Comparison of ENCODE assay signal across 1 cellular context in the genomic region with DNA sequence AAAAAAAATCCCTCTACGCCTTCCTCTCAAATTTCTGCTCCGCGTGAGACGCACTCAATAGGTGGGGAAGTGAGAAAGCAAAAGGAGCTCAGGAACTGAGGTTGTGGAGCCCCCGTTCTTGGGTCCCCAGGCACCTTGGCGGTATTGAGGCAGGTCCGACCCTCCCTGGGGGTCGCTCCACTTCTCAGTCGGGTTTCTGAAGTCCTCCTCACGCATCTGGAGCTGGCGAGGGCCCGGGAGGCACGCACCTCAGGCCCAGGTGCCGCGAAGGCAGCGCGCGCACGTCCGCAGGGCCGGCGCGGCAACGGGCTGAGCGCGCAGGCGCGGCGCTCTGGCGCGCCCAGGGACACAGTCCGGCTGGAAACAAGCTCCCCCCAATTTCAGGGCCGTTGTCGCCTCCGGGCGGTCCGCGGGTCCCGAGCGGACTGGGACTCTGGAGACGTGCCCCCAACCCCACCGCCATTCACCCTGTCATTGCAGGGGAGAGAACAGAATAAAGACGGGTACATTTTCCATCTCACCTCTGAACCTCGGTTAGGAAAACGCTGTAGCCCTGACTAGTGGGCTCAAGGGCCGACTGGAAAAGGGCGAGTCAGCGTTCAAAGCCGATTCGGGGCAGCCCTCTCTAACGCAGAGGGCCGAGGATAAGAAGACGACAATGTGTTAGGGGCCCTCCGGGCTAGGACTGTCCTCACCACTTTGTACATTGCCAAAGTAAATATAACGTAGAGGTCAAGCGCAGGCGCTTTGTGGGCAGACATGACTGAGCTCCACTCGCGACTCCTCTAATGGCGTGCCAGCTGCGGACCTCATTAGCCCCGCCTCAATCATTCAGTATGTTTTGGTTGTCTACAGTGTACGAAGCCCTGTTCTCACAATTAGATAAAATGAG.
TF ChIP-seq lines count a peak whose summit lies in the region.

A gene with protein sequence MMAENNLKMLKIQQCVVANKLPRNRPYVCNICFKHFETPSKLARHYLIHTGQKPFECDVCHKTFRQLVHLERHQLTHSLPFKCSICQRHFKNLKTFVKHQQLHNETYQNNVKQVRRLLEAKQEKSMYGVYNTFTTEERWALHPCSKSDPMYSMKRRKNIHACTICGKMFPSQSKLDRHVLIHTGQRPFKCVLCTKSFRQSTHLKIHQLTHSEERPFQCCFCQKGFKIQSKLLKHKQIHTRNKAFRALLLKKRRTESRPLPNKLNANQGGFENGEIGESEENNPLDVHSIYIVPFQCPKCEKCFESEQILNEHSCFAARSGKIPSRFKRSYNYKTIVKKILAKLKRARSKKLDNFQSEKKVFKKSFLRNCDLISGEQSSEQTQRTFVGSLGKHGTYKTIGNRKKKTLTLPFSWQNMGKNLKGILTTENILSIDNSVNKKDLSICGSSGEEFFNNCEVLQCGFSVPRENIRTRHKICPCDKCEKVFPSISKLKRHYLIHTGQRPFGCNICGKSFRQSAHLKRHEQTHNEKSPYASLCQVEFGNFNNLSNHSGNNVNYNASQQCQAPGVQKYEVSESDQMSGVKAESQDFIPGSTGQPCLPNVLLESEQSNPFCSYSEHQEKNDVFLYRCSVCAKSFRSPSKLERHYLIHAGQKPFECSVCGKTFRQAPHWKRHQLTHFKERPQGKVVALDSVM (minus strand): TSS at position 306 of the 892 bp plus-strand sequence. CDS start 4,853 bp downstream, outside the sequence.

TF ChIP-seq in HepG2, 621 proteins besides CTCF, POLR2A, EP300 and RAD21 (continued from another document and continues in another):
- TF ChIP-seq, protein P1, sequence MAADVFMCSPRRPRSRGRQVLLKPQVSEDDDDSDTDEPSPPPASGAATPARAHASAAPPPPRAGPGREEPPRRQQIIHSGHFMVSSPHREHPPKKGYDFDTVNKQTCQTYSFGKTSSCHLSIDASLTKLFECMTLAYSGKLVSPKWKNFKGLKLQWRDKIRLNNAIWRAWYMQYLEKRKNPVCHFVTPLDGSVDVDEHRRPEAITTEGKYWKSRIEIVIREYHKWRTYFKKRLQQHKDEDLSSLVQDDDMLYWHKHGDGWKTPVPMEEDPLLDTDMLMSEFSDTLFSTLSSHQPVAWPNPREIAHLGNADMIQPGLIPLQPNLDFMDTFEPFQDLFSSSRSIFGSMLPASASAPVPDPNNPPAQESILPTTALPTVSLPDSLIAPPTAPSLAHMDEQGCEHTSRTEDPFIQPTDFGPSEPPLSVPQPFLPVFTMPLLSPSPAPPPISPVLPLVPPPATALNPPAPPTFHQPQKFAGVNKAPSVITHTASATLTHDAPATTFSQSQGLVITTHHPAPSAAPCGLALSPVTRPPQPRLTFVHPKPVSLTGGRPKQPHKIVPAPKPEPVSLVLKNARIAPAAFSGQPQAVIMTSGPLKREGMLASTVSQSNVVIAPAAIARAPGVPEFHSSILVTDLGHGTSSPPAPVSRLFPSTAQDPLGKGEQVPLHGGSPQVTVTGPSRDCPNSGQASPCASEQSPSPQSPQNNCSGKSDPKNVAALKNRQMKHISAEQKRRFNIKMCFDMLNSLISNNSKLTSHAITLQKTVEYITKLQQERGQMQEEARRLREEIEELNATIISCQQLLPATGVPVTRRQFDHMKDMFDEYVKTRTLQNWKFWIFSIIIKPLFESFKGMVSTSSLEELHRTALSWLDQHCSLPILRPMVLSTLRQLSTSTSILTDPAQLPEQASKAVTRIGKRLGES (CRISPR knock-in tag; IDR thresholded peaks at IDR 0.05; ENCODE audit: borderline replicate concordance): no peak
- TF ChIP-seq FOXM1 (CRISPR knock-in tag; IDR thresholded peaks at IDR 0.05) (0 out of 2 replicates have a peak, but pooled peaks have one; percentile 11), ZNF550 (CRISPR knock-in tag; IDR thresholded peaks at IDR 0.05; ENCODE audit: borderline replicate concordance) (no peak; the same call in 1 of the 2 replicates), SOX5 (CRISPR knock-in tag; IDR thresholded peaks at IDR 0.05; ENCODE audit: borderline replicate concordance) (no peak), SOX6 (IDR thresholded peaks at IDR 0.05) (no peak), SOX6 (CRISPR knock-in tag; IDR thresholded peaks at IDR 0.05) (peak; percentile 45), ZNF557 (CRISPR knock-in tag; IDR thresholded peaks at IDR 0.05) (0 out of 2 replicates have a peak, but pooled peaks have one; percentile 72), ZSCAN21 (CRISPR knock-in tag; IDR thresholded peaks at IDR 0.05; ENCODE audit: borderline replicate concordance) (peak; percentile 90), NPAS2 (CRISPR knock-in tag; IDR thresholded peaks at IDR 0.05; ENCODE audit: borderline replicate concordance) (no peak), ZNF24 (IDR thresholded peaks at IDR 0.05) (peak; percentile 68), SNRNP70 (IDR thresholded peaks at IDR 0.05; ENCODE audit: low read depth, low read length) (no peak), ZNF17 (CRISPR knock-in tag; IDR thresholded peaks at IDR 0.05) (no peak), ZNF451 (CRISPR knock-in tag; IDR thresholded peaks at IDR 0.05) (no peak; the same call in none of the 2 replicates), ZNF614 (CRISPR knock-in tag; IDR thresholded peaks at IDR 0.05; ENCODE audit: borderline replicate concordance) (no peak; the same call in 1 of the 2 replicates), SATB2 (CRISPR knock-in tag; IDR thresholded peaks at IDR 0.05) (no peak; the same call in 1 of the 2 replicates), NAIF1 (CRISPR knock-in tag; IDR thresholded peaks at IDR 0.05; ENCODE audit: borderline replicate concordance) (peak; percentile 76; the same call in 1 of the 2 replicates), ZNF329 (CRISPR knock-in tag; IDR thresholded peaks at IDR 0.05; ENCODE audit: low read depth) (peak; percentile 79), GPN1 (CRISPR knock-in tag; IDR thresholded peaks at IDR 0.05; ENCODE audit: borderline replicate concordance) (peak; percentile 61; the same call in 1 of the 2 replicates), RELA (CRISPR knock-in tag; IDR thresholded peaks at IDR 0.05) (no peak), ZFP36 (IDR thresholded peaks at IDR 0.05; ENCODE audit: borderline replicate concordance, low read depth, low read length, partially characterized antibody) (no peak)
- TF ChIP-seq, protein P2, sequence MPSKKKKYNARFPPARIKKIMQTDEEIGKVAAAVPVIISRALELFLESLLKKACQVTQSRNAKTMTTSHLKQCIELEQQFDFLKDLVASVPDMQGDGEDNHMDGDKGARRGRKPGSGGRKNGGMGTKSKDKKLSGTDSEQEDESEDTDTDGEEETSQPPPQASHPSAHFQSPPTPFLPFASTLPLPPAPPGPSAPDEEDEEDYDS (CRISPR knock-in tag; IDR thresholded peaks at IDR 0.05): peak; percentile 6; the same call in 1 of the 2 replicates
- TF ChIP-seq, protein P3, sequence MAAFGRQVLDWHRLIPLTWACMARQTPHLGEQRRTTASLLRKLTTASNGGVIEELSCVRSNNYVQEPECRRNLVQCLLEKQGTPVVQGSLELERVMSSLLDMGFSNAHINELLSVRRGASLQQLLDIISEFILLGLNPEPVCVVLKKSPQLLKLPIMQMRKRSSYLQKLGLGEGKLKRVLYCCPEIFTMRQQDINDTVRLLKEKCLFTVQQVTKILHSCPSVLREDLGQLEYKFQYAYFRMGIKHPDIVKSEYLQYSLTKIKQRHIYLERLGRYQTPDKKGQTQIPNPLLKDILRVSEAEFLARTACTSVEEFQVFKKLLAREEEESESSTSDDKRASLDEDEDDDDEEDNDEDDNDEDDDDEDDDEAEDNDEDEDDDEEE (CRISPR knock-in tag; IDR thresholded peaks at IDR 0.05): peak; percentile 61; the same call in 1 of the 2 replicates
- TF ChIP-seq, protein P4, sequence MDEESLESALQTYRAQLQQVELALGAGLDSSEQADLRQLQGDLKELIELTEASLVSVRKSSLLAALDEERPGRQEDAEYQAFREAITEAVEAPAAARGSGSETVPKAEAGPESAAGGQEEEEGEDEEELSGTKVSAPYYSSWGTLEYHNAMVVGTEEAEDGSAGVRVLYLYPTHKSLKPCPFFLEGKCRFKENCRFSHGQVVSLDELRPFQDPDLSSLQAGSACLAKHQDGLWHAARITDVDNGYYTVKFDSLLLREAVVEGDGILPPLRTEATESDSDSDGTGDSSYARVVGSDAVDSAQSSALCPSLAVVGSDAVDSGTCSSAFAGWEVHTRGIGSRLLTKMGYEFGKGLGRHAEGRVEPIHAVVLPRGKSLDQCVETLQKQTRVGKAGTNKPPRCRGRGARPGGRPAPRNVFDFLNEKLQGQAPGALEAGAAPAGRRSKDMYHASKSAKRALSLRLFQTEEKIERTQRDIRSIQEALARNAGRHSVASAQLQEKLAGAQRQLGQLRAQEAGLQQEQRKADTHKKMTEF (CRISPR knock-in tag; IDR thresholded peaks at IDR 0.05): peak; percentile 92; the same call in 1 of the 2 replicates
- TF ChIP-seq, protein P5, sequence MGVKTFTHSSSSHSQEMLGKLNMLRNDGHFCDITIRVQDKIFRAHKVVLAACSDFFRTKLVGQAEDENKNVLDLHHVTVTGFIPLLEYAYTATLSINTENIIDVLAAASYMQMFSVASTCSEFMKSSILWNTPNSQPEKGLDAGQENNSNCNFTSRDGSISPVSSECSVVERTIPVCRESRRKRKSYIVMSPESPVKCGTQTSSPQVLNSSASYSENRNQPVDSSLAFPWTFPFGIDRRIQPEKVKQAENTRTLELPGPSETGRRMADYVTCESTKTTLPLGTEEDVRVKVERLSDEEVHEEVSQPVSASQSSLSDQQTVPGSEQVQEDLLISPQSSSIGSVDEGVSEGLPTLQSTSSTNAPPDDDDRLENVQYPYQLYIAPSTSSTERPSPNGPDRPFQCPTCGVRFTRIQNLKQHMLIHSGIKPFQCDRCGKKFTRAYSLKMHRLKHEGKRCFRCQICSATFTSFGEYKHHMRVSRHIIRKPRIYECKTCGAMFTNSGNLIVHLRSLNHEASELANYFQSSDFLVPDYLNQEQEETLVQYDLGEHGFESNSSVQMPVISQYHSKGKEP (CRISPR knock-in tag; IDR thresholded peaks at IDR 0.05): peak; percentile 59
- TF ChIP-seq, protein P6, sequence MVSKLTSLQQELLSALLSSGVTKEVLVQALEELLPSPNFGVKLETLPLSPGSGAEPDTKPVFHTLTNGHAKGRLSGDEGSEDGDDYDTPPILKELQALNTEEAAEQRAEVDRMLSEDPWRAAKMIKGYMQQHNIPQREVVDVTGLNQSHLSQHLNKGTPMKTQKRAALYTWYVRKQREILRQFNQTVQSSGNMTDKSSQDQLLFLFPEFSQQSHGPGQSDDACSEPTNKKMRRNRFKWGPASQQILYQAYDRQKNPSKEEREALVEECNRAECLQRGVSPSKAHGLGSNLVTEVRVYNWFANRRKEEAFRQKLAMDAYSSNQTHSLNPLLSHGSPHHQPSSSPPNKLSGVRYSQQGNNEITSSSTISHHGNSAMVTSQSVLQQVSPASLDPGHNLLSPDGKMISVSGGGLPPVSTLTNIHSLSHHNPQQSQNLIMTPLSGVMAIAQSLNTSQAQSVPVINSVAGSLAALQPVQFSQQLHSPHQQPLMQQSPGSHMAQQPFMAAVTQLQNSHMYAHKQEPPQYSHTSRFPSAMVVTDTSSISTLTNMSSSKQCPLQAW (CRISPR knock-in tag; IDR thresholded peaks at IDR 0.05): peak; percentile 79
- TF ChIP-seq, protein P7, sequence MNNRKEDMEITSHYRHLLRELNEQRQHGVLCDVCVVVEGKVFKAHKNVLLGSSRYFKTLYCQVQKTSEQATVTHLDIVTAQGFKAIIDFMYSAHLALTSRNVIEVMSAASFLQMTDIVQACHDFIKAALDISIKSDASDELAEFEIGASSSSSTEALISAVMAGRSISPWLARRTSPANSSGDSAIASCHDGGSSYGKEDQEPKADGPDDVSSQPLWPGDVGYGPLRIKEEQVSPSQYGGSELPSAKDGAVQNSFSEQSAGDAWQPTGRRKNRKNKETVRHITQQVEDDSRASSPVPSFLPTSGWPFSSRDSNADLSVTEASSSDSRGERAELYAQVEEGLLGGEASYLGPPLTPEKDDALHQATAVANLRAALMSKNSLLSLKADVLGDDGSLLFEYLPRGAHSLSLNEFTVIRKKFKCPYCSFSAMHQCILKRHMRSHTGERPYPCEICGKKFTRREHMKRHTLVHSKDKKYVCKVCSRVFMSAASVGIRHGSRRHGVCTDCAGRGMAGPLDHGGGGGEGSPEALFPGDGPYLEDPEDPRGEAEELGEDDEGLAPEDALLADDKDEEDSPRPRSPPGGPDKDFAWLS (CRISPR knock-in tag; IDR thresholded peaks at IDR 0.05; ENCODE audit: borderline replicate concordance): 0 out of 2 replicates have a peak, but pooled peaks have one; percentile 36
- TF ChIP-seq, protein P8, sequence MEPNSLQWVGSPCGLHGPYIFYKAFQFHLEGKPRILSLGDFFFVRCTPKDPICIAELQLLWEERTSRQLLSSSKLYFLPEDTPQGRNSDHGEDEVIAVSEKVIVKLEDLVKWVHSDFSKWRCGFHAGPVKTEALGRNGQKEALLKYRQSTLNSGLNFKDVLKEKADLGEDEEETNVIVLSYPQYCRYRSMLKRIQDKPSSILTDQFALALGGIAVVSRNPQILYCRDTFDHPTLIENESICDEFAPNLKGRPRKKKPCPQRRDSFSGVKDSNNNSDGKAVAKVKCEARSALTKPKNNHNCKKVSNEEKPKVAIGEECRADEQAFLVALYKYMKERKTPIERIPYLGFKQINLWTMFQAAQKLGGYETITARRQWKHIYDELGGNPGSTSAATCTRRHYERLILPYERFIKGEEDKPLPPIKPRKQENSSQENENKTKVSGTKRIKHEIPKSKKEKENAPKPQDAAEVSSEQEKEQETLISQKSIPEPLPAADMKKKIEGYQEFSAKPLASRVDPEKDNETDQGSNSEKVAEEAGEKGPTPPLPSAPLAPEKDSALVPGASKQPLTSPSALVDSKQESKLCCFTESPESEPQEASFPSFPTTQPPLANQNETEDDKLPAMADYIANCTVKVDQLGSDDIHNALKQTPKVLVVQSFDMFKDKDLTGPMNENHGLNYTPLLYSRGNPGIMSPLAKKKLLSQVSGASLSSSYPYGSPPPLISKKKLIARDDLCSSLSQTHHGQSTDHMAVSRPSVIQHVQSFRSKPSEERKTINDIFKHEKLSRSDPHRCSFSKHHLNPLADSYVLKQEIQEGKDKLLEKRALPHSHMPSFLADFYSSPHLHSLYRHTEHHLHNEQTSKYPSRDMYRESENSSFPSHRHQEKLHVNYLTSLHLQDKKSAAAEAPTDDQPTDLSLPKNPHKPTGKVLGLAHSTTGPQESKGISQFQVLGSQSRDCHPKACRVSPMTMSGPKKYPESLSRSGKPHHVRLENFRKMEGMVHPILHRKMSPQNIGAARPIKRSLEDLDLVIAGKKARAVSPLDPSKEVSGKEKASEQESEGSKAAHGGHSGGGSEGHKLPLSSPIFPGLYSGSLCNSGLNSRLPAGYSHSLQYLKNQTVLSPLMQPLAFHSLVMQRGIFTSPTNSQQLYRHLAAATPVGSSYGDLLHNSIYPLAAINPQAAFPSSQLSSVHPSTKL (CRISPR knock-in tag; IDR thresholded peaks at IDR 0.05): peak; percentile 57
- TF ChIP-seq, protein P9, sequence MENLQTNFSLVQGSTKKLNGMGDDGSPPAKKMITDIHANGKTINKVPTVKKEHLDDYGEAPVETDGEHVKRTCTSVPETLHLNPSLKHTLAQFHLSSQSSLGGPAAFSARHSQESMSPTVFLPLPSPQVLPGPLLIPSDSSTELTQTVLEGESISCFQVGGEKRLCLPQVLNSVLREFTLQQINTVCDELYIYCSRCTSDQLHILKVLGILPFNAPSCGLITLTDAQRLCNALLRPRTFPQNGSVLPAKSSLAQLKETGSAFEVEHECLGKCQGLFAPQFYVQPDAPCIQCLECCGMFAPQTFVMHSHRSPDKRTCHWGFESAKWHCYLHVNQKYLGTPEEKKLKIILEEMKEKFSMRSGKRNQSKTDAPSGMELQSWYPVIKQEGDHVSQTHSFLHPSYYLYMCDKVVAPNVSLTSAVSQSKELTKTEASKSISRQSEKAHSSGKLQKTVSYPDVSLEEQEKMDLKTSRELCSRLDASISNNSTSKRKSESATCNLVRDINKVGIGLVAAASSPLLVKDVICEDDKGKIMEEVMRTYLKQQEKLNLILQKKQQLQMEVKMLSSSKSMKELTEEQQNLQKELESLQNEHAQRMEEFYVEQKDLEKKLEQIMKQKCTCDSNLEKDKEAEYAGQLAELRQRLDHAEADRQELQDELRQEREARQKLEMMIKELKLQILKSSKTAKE (CRISPR knock-in tag; IDR thresholded peaks at IDR 0.05; ENCODE audit: borderline replicate concordance): no peak
